1 cellular context compared by ENCODE assay signal in genomic region chr3:49007771-49008528, GRCh38.
TF ChIP-seq lines count a peak whose summit lies in the region.

No MANE protein-coding gene starts in this region.

TF ChIP-seq in K562, 482 proteins besides CTCF, POLR2A, EP300 and RAD21 (continued from another document):
- TF ChIP-seq HMGN3 (IDR thresholded peaks at IDR 0.05; ENCODE audit: borderline replicate concordance, extremely low read depth, insufficient read length, low read depth, low read length) (peak; percentile 49), NFRKB (IDR thresholded peaks at IDR 0.05; ENCODE audit: low read depth) (peak; percentile 12; the same call in 1 of the 2 replicates), SIN3A (IDR thresholded peaks at IDR 0.05; ENCODE audit: borderline replicate concordance in 2 of 2, control insufficient read depth in 1 of 2, low read depth in 2 of 2, low read length in 2 of 2) (0 out of 4 replicates have a peak, but pooled peaks of 1 of the 2 experiments have one; percentile 5), HNRNPL (IDR thresholded peaks at IDR 0.05; ENCODE audit: low read depth, low read length) (no peak), GABPB1 (CRISPR knock-in tag; IDR thresholded peaks at IDR 0.05) (0 out of 2 replicates have a peak, but pooled peaks have one; percentile 17), HDAC2 (IDR thresholded peaks at IDR 0.05) (no peak), ZFP91 (CRISPR knock-in tag; IDR thresholded peaks at IDR 0.05) (0 out of 2 replicates have a peak, but pooled peaks have one; percentile 0), EGR1 (conservative IDR thresholded peaks at IDR 0.05) (peak; percentile 93), CCNT2 (IDR thresholded peaks at IDR 0.05; ENCODE audit: borderline replicate concordance, extremely low read depth, insufficient read length, low read depth, low read length) (peak; percentile 14), CBX5 (IDR thresholded peaks at IDR 0.05; ENCODE audit: borderline replicate concordance, low read depth) (no peak), RBM15 (IDR thresholded peaks at IDR 0.05; ENCODE audit: insufficient read depth, low read length) (no peak), ZNF785 (CRISPR knock-in tag; IDR thresholded peaks at IDR 0.05) (no peak), HDAC1 (IDR thresholded peaks at IDR 0.05) (0 out of 4 replicates have a peak, but pooled peaks of 1 of the 2 experiments have one; percentile 29), CBX2 (IDR thresholded peaks at IDR 0.05; ENCODE audit: insufficient read depth, low read length, poor library complexity, severe bottlenecking) (no peak)
- TF ChIP-seq, protein P1, sequence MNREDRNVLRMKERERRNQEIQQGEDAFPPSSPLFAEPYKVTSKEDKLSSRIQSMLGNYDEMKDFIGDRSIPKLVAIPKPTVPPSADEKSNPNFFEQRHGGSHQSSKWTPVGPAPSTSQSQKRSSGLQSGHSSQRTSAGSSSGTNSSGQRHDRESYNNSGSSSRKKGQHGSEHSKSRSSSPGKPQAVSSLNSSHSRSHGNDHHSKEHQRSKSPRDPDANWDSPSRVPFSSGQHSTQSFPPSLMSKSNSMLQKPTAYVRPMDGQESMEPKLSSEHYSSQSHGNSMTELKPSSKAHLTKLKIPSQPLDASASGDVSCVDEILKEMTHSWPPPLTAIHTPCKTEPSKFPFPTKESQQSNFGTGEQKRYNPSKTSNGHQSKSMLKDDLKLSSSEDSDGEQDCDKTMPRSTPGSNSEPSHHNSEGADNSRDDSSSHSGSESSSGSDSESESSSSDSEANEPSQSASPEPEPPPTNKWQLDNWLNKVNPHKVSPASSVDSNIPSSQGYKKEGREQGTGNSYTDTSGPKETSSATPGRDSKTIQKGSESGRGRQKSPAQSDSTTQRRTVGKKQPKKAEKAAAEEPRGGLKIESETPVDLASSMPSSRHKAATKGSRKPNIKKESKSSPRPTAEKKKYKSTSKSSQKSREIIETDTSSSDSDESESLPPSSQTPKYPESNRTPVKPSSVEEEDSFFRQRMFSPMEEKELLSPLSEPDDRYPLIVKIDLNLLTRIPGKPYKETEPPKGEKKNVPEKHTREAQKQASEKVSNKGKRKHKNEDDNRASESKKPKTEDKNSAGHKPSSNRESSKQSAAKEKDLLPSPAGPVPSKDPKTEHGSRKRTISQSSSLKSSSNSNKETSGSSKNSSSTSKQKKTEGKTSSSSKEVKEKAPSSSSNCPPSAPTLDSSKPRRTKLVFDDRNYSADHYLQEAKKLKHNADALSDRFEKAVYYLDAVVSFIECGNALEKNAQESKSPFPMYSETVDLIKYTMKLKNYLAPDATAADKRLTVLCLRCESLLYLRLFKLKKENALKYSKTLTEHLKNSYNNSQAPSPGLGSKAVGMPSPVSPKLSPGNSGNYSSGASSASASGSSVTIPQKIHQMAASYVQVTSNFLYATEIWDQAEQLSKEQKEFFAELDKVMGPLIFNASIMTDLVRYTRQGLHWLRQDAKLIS (CRISPR knock-in tag; IDR thresholded peaks at IDR 0.05), result no peak; the same call in 1 of the 2 replicates
- TF ChIP-seq, protein P2, sequence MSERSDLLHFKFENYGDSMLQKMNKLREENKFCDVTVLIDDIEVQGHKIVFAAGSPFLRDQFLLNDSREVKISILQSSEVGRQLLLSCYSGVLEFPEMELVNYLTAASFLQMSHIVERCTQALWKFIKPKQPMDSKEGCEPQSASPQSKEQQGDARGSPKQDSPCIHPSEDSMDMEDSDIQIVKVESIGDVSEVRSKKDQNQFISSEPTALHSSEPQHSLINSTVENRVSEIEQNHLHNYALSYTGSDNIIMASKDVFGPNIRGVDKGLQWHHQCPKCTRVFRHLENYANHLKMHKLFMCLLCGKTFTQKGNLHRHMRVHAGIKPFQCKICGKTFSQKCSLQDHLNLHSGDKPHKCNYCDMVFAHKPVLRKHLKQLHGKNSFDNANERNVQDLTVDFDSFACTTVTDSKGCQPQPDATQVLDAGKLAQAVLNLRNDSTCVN (CRISPR knock-in tag; IDR thresholded peaks at IDR 0.05), result no peak
